In the genomic region with DNA sequence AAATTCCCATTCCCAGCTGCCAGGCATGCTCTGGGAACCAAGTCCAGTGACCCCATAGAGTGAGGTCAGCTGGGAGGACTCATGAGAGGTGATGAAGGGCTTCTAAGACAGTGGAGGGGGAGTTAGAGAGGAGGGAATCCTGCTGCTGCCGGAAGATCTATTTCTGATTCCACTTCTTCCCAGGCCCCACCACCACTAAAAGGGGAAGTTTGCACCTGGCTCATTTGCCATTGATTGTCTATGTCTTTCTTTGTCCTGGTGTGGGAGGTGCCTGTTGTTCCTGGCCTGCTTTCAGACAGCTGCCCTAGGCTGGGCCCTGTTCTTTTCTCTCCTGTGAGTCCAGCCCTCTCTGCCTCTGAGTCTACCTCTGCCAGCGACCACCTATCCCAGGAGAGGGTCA, we compare ENCODE assay signal across 14 cellular contexts. TPM values are rescaled to one million over a fixed set of nuclear protein-coding genes. Genes with fewer than 3 reads are reported as not detected.
DNase-seq lines count a peak whose midpoint lies in the region; ATAC-seq, FAIRE-seq and TF ChIP-seq lines count a peak whose summit lies in the region.
"Had no signal": no experiment of that assay in that cellular context is flagged by ENCODE, and none has a peak within 500 bp of the region (broad histone marks: within the 10 kb centered on the region; RNA-seq: fewer than 3 reads in every experiment).

No MANE protein-coding gene starts in this region.

- no peak overlapping the region for H2BK120ac ChIP-seq in neuronal stem cell (ENCODE audit: low read depth, low read length)

- H4K8ac ChIP-seq in neuronal stem cell (ENCODE audit: low read depth, low read length) = no peak overlapping the region

- no peak overlapping the region for H2BK15ac ChIP-seq in neuronal stem cell (ENCODE audit: low read length)

- H3K4me1 ChIP-seq in neuronal stem cell (ENCODE audit: control insufficient read depth in 2 of 2, insufficient read depth in 1 of 2, low read depth in 1 of 2, low read length in 2 of 2) = peaks cover 0 to 16% of the 10 kb centered on the region in 2 donors

- H4K91ac ChIP-seq in neuronal stem cell (ENCODE audit: low read depth, low read length, poor library complexity) = no peak overlapping the region

- H3K27ac Mint-ChIP-seq in HFFc6 (peak overlapping the region; percentile 51; the same call in 1 of the 2 replicates), MCF 10A (ENCODE audit: low read depth, unreplicated experiment) (peak overlapping the region; percentile 95)
- H3K27ac Mint-ChIP-seq: activated T-cell treated with anti-CD3 and anti-CD28 coated beads, Interleukin-2, amount 50 U/mL, for 72 hours had no signal

- in situ Hi-C loops in G401 (cut with HindIII; ENCODE audit: low sequenced_read_pairs) = no loop called here

- H3K27ac ChIP-seq in neuronal stem cell (replicated peaks; ENCODE audit: low read length) = no peak overlapping the region
- H3K27ac ChIP-seq: VCaP had no signal

- no peak overlapping the region for H3K9ac ChIP-seq in neuronal stem cell (ENCODE audit: low read depth, low read length, poor library complexity)

- peak overlapping the region; percentile 6; the same call in 1 of the 2 replicates for H3K4me3 Mint-ChIP-seq in HFFc6
- peak overlapping the region; percentile 93 for H3K4me3 Mint-ChIP-seq in MCF 10A (ENCODE audit: unreplicated experiment)
- H3K4me3 Mint-ChIP-seq in activated T-cell treated with anti-CD3 and anti-CD28 coated beads, Interleukin-2, amount 50 U/mL, for 4 hours = no peak overlapping the region
- H3K4me3 Mint-ChIP-seq: activated T-cell treated with anti-CD3 and anti-CD28 coated beads, Interleukin-2, amount 50 U/mL, for 72 hours; brain had no signal

- CTCF ChIA-PET in MCF 10A (lab: Yijun Ruan, JAX) = interaction anchor here (0.5 to 5.6 kb wide), 12 partner anchors 11 to 650 kb away, joined by 3 to 50 read pairs (median 5); partner anchors contain the start of gene KRT5

- no peaks in the 10 kb centered on the region for H3K36me3 Mint-ChIP-seq in HFFc6 (ENCODE audit: low read depth)
- peaks cover 24% of the 10 kb centered on the region for H3K36me3 Mint-ChIP-seq in MCF 10A (ENCODE audit: insufficient read depth, unreplicated experiment)
- H3K36me3 Mint-ChIP-seq in activated T-cell treated with anti-CD3 and anti-CD28 coated beads, Interleukin-2, amount 50 U/mL, for 4 hours (ENCODE audit: insufficient read depth) = no peaks in the 10 kb centered on the region
- H3K36me3 Mint-ChIP-seq: brain had no signal

- H3K14ac ChIP-seq in neuronal stem cell (ENCODE audit: low read length) = no peak overlapping the region

- intact Hi-C loops in MCF 10A (cut with micrococcal nuclease) = no loop called here

- peaks cover 0 to 8% (median 0%) of the 10 kb centered on the region in 3 experiments for H3K27me3 ChIP-seq in neuronal stem cell (ENCODE audit: control insufficient read depth in 3 of 3, insufficient read depth in 3 of 3, low read depth in 1 of 3, low read length in 3 of 3)
- H3K27me3 ChIP-seq: MG63 had no signal

- H2AFZ ChIP-seq in neuronal stem cell (ENCODE audit: low read length) = no peak overlapping the region

- no CpG with 5 or more reads among the region's 2 CpGs for WGBS in neuronal stem cell (ENCODE audit: extremely low coverage in 2 of 2, insufficient read length in 2 of 2, insufficient replicate concordance in 1 of 2), 2 donors

- no peak overlapping the region for H3K4me2 ChIP-seq in neuronal stem cell (ENCODE audit: insufficient read depth, low read length, poor library complexity, severe bottlenecking)

- H3K27me3 Mint-ChIP-seq in HFFc6 (ENCODE audit: insufficient read depth) (peaks cover 35% of the 10 kb centered on the region), MCF 10A (ENCODE audit: insufficient read depth, unreplicated experiment) (no peaks in the 10 kb centered on the region)
- H3K27me3 Mint-ChIP-seq in activated T-cell treated with anti-CD3 and anti-CD28 coated beads, Interleukin-2, amount 50 U/mL, for 4 hours (ENCODE audit: low read depth) = peaks cover 29% of the 10 kb centered on the region

- no TSS peak for BruUV-seq in MCF 10A (replicated peaks; lab: Mats Ljungman, UMichigan)

- H3K79me1 ChIP-seq in neuronal stem cell (ENCODE audit: low read depth, low read length) = no peaks in the 10 kb centered on the region

- H3K23ac ChIP-seq in neuronal stem cell (ENCODE audit: low read depth, low read length, poor library complexity) = no peak overlapping the region

- no peak for DNase-seq in HFFc6
- DNase-seq in NCI-H2107 treated with DMSO at 0.1 percent for 48 hours (lab: John Stamatoyannopoulos, UW; ENCODE audit: unreplicated experiment) = peak; percentile 83
- DNase-seq in MCF 10A (ENCODE audit: unreplicated experiment) = peak; percentile 62
- DNase-seq in neuronal stem cell (ENCODE audit: low spot score) = no peak
- DNase-seq in G401 (ENCODE audit: low spot score) = no peak
- no peak for DNase-seq in GM19239 (ENCODE audit: insufficient read length, low spot score)
- DNase-seq in activated T-cell treated with anti-CD3 and anti-CD28 coated beads, Interleukin-2, amount 50 U/mL, for 4 hours = no peak
- no peak for DNase-seq in NOMO-1 (lab: John Stamatoyannopoulos, UW; ENCODE audit: unreplicated experiment in 2 of 2)
- DNase-seq: activated T-cell treated with anti-CD3 and anti-CD28 coated beads, Interleukin-2, amount 50 U/mL, for 72 hours; Calu3 had no signal

- no peak overlapping the region for H3K18ac ChIP-seq in neuronal stem cell (ENCODE audit: low read length)

- no peaks in the 10 kb centered on the region for H3K9me3 ChIP-seq in neuronal stem cell (replicated peaks in 1 of 2; ENCODE audit: control insufficient read depth in 2 of 2, insufficient read depth in 1 of 2, low read depth in 1 of 2, low read length in 2 of 2)
- H3K9me3 ChIP-seq: MG63 had no signal

- H3K4me1 Mint-ChIP-seq in HFFc6 (ENCODE audit: low read depth) (peaks cover 27% of the 10 kb centered on the region), MCF 10A (ENCODE audit: insufficient read depth, unreplicated experiment) (peaks cover 68% of the 10 kb centered on the region)
- no peaks in the 10 kb centered on the region for H3K4me1 Mint-ChIP-seq in activated T-cell treated with anti-CD3 and anti-CD28 coated beads, Interleukin-2, amount 50 U/mL, for 4 hours (ENCODE audit: low read depth)

- no peak for ATAC-seq in activated T-cell treated with anti-CD3 and anti-CD28 coated beads, Interleukin-2, amount 50 U/mL, for 4 hours
- ATAC-seq: activated T-cell treated with anti-CD3 and anti-CD28 coated beads, Interleukin-2, amount 50 U/mL, for 72 hours had no signal

- no peaks in the 10 kb centered on the region for H3K36me3 ChIP-seq in neuronal stem cell (replicated peaks in 1 of 2; ENCODE audit: control insufficient read depth in 2 of 2, insufficient read depth in 2 of 2, low read length in 2 of 2)
- H3K36me3 ChIP-seq: MG63 had no signal

- POLR2A ChIA-PET in MCF 10A (lab: Yijun Ruan, JAX) = interaction anchor here (0.6 to 28.5 kb wide), 13 partner anchors 12 to 380 kb away, joined by 3 to 1235 read pairs (median 4); partner anchors contain the start of gene KRT5

- no peaks in the 10 kb centered on the region for H3K9me3 Mint-ChIP-seq in HFFc6
- peaks cover 6% of the 10 kb centered on the region for H3K9me3 Mint-ChIP-seq in MCF 10A (ENCODE audit: unreplicated experiment)
- no peaks in the 10 kb centered on the region for H3K9me3 Mint-ChIP-seq in activated T-cell treated with anti-CD3 and anti-CD28 coated beads, Interleukin-2, amount 50 U/mL, for 4 hours
- H3K9me3 Mint-ChIP-seq: activated T-cell treated with anti-CD3 and anti-CD28 coated beads, Interleukin-2, amount 50 U/mL, for 72 hours; brain had no signal

- no peak overlapping the region for H3K4me3 ChIP-seq in neuronal stem cell (ENCODE audit: low read length in 2 of 2)
- H3K4me3 ChIP-seq: MG63 had no signal

- no peak overlapping the region for H3K4ac ChIP-seq in neuronal stem cell (ENCODE audit: low read length)

- no peak for FAIRE-seq in GM19239 (lab: Jason Lieb, UNC)

- peak overlapping the region; percentile 9 for H2AK5ac ChIP-seq in neuronal stem cell (ENCODE audit: low read depth, low read length)

- TF ChIP-seq CTCF in HFFc6 (IDR thresholded peaks at IDR 0.05) (no peak), MCF 10A (IDR thresholded peaks at IDR 0.05; ENCODE audit: unreplicated experiment) (no peak)

- H2BK12ac ChIP-seq in neuronal stem cell (ENCODE audit: low read length) = no peak overlapping the region

- H2BK5ac ChIP-seq in neuronal stem cell (ENCODE audit: low read length) = no peak overlapping the region

RNA-seq across cellular contexts. Expression of gene KRT6A, which starts 3.0 kb away (rescaled TPM):
- total RNA-seq in HFFc6 (2021; fragmentation: NEBNext Ultra II Directional; extraction: Animal tissue kit (Norgen Biotek cat#: 25700)) = not detected
- total RNA-seq in MCF 10A (2022) = 1,403 and 1,688 TPM in 2 replicates
- not detected for polyA plus RNA-seq in neuronal stem cell (2013, experiment 1 of 2)
- not detected for polyA plus RNA-seq in neuronal stem cell (2013, experiment 2 of 2)
- not detected in 2 replicates for total RNA-seq in G401 (2014; rRNA removed; shearing (Covaris generic))
- not detected for total RNA-seq in activated T-cell treated with anti-CD3 and anti-CD28 coated beads, Interleukin-2, amount 50 U/mL, for 4 hours
- total RNA-seq: activated T-cell treated with anti-CD3 and anti-CD28 coated beads, Interleukin-2, amount 50 U/mL, for 72 hours had no signal

RNA-seq across cellular contexts. Expression of gene KRT6C, which starts 22.4 kb away (rescaled TPM):
- not detected for total RNA-seq in HFFc6 (2021; fragmentation: NEBNext Ultra II Directional; extraction: Animal tissue kit (Norgen Biotek cat#: 25700))
- 0.19 and 0.44 TPM in 2 replicates for total RNA-seq in MCF 10A (2022)
- polyA plus RNA-seq in neuronal stem cell (2013, experiment 1 of 2) = not detected
- polyA plus RNA-seq in neuronal stem cell (2013, experiment 2 of 2) = not detected
- not detected in 2 replicates for total RNA-seq in G401 (2014; rRNA removed; shearing (Covaris generic))
- total RNA-seq in activated T-cell treated with anti-CD3 and anti-CD28 coated beads, Interleukin-2, amount 50 U/mL, for 4 hours = not detected
- total RNA-seq: activated T-cell treated with anti-CD3 and anti-CD28 coated beads, Interleukin-2, amount 50 U/mL, for 72 hours; Calu3 had no signal

RNA-seq across cellular contexts. Expression of gene KRT5, which starts 24.1 kb away (rescaled TPM):
- not detected for total RNA-seq in HFFc6 (2021; fragmentation: NEBNext Ultra II Directional; extraction: Animal tissue kit (Norgen Biotek cat#: 25700))
- 1,273 and 3,552 TPM in 2 replicates for total RNA-seq in MCF 10A (2022)
- not detected for polyA plus RNA-seq in neuronal stem cell (2013, experiment 1 of 2)
- polyA plus RNA-seq in neuronal stem cell (2013, experiment 2 of 2) = not detected
- not detected in 2 replicates for total RNA-seq in G401 (2014; rRNA removed; shearing (Covaris generic))
- not detected for total RNA-seq in activated T-cell treated with anti-CD3 and anti-CD28 coated beads, Interleukin-2, amount 50 U/mL, for 4 hours
- total RNA-seq: activated T-cell treated with anti-CD3 and anti-CD28 coated beads, Interleukin-2, amount 50 U/mL, for 72 hours had no signal

RNA-seq across cellular contexts. Expression of gene KRT6B, which starts 44.1 kb away (rescaled TPM):
- not detected for total RNA-seq in HFFc6 (2021; fragmentation: NEBNext Ultra II Directional; extraction: Animal tissue kit (Norgen Biotek cat#: 25700))
- total RNA-seq in MCF 10A (2022) = 2.3 and 3.3 TPM in 2 replicates
- polyA plus RNA-seq in neuronal stem cell (2013, experiment 1 of 2) = not detected
- not detected for polyA plus RNA-seq in neuronal stem cell (2013, experiment 2 of 2)
- not detected in 2 replicates for total RNA-seq in G401 (2014; rRNA removed; shearing (Covaris generic))
- total RNA-seq in activated T-cell treated with anti-CD3 and anti-CD28 coated beads, Interleukin-2, amount 50 U/mL, for 4 hours = not detected
- total RNA-seq: activated T-cell treated with anti-CD3 and anti-CD28 coated beads, Interleukin-2, amount 50 U/mL, for 72 hours had no signal

RNA-seq across cellular contexts. Expression of gene KRT71, which starts 56.9 kb away (rescaled TPM):
- total RNA-seq in HFFc6 (2021; fragmentation: NEBNext Ultra II Directional; extraction: Animal tissue kit (Norgen Biotek cat#: 25700)) = not detected
- total RNA-seq in MCF 10A (2022) = not detected in 2 replicates
- not detected for polyA plus RNA-seq in neuronal stem cell (2013, experiment 1 of 2)
- polyA plus RNA-seq in neuronal stem cell (2013, experiment 2 of 2) = not detected
- total RNA-seq in G401 (2014; rRNA removed; shearing (Covaris generic)) = not detected in 2 replicates
- not detected for total RNA-seq in activated T-cell treated with anti-CD3 and anti-CD28 coated beads, Interleukin-2, amount 50 U/mL, for 4 hours
- total RNA-seq: activated T-cell treated with anti-CD3 and anti-CD28 coated beads, Interleukin-2, amount 50 U/mL, for 72 hours; Calu3; esophagus mucosa had no signal

Comparison
In these comparisons a context has a peak if more than half of its experiments do, and no peak if none do; other contexts are left out.
1. DNase-seq: peak in NCI-H2107 treated with DMSO at 0.1 percent for 48 hours (single experiment) and MCF 10A (single experiment); none in HFFc6 (single experiment), neuronal stem cell (single experiment), G401 (single experiment), GM19239 (single experiment), activated T-cell treated with anti-CD3 and anti-CD28 coated beads, Interleukin-2, amount 50 U/mL, for 4 hours (single experiment) and NOMO-1 (0 of 2).
2. RNA of gene KRT6A, which starts 3.0 kb away (total RNA-seq): 1,403 to 1,688 TPM in MCF 10A; not detected in HFFc6, not detected in G401 and not detected in activated T-cell treated with anti-CD3 and anti-CD28 coated beads, Interleukin-2, amount 50 U/mL, for 4 hours; every median in the first group is over 1,000 times any median in the second.
3. RNA of gene KRT5, which starts 24.1 kb away (total RNA-seq): 1,273 to 3,552 TPM in MCF 10A; not detected in HFFc6, not detected in G401 and not detected in activated T-cell treated with anti-CD3 and anti-CD28 coated beads, Interleukin-2, amount 50 U/mL, for 4 hours; every median in the first group is over 1,000 times any median in the second.